In the genomic region with DNA sequence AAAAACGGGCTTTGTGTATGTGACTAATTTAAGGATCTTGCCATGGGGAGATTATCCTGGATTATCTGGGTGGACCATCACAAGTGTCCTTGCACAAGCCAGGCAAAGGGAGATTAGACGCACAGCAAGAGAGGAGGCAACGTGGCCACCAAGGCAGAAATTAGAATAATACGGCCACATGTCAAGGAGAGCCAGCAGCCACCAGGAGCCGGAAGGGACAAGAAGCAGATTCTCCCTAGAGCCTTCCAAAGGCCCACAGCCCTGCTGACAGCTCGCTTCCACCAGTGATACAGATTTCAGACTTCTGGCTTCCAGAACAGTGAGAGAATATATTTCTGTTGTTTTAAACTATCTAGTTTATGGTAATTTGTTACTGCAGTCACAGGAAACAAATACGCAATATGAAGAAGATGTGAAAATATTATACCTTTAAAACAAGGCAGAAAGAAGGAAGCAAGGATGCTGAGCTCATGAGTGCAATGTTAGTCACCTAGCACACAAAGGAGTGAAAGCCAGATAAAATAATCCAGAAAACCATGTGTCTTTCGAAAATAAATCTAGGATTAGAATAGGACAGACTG, we compare ENCODE assay signal across 10 cellular contexts. TPM values are rescaled to one million over a fixed set of nuclear protein-coding genes. Genes with fewer than 3 reads are reported as not detected.
DNase-seq lines count a peak whose midpoint lies in the region; ATAC-seq and TF ChIP-seq lines count a peak whose summit lies in the region.
"Had no signal": no experiment of that assay in that cellular context is flagged by ENCODE, and none has a peak within 500 bp of the region (broad histone marks: within the 10 kb centered on the region; RNA-seq: fewer than 3 reads in every experiment).

No MANE protein-coding gene starts in this region.

- WGBS in H9 (ENCODE audit: extremely low coverage, insufficient read length, low lambda C conversion rate) = no CpG with 5 or more reads among the region's 8 CpGs

- H3K27me3 ChIP-seq in parathyroid adenoma (ENCODE audit: control insufficient read depth, insufficient read depth, low read length) (no peaks in the 10 kb centered on the region), H9 (ENCODE audit: insufficient read depth, low read length) (no peaks in the 10 kb centered on the region)

- H3K9me3 Mint-ChIP-seq in H9 = peaks cover 10 to 15% of the 10 kb centered on the region in 2 experiments
- H3K9me3 Mint-ChIP-seq: naive thymus-derived CD8-positive, alpha-beta T cell had no signal

- H2BK120ac ChIP-seq in H9 (ENCODE audit: low read depth, low read length, poor library complexity, severe bottlenecking) = no peak overlapping the region

- no peak overlapping the region for H3K56ac ChIP-seq in H9 (ENCODE audit: insufficient read length, low read depth, low read length)

- peak; percentile 68 for DNase-seq in Daoy (ENCODE audit: low read depth)
- DNase-seq in RPMI7951 (ENCODE audit: low read depth) = peak; percentile 42
- DNase-seq in ureter (ENCODE audit: low spot score) = no peak
- no peak for DNase-seq in H9
- DNase-seq: activated CD4-positive, alpha-beta T cell treated with anti-CD3 and anti-CD28 coated beads, Interleukin-2, amount 50 U/mL, for 4 hours; naive thymus-derived CD8-positive, alpha-beta T cell had no signal

- no peak overlapping the region for H3K4me3 Mint-ChIP-seq in H9
- H3K4me3 Mint-ChIP-seq: naive thymus-derived CD8-positive, alpha-beta T cell had no signal

- H3K23ac ChIP-seq in H9 (ENCODE audit: insufficient read length, low read depth, low read length) = no peak overlapping the region

- no peaks in the 10 kb centered on the region for H4K20me1 ChIP-seq in H9 (ENCODE audit: control insufficient read depth, insufficient read depth, insufficient read length)

- ATAC-seq in esophagus mucosa = peak; percentile 6
- no peak for ATAC-seq in HG03175 (IDR thresholded peaks at IDR 0.05; ENCODE audit: unreplicated experiment)
- no peak for ATAC-seq in GM18505 (IDR thresholded peaks at IDR 0.05; ENCODE audit: unreplicated experiment)
- ATAC-seq: naive thymus-derived CD8-positive, alpha-beta T cell had no signal

- H4K8ac ChIP-seq in H9 (replicated peaks; ENCODE audit: insufficient read length, low read depth, low read length) = no peak overlapping the region

- peaks cover 2% of the 10 kb centered on the region; the same call in 1 of the 2 replicates for H3K27me3 Mint-ChIP-seq in H9 (ENCODE audit: low read depth)
- H3K27me3 Mint-ChIP-seq: naive thymus-derived CD8-positive, alpha-beta T cell had no signal

- H3K9ac ChIP-seq in parathyroid adenoma (no peak overlapping the region), H9 (ENCODE audit: extremely low read depth, insufficient read length, low read length) (no peak overlapping the region)

- no peaks in the 10 kb centered on the region for H3K79me1 ChIP-seq in H9 (ENCODE audit: insufficient read depth, low read depth, low read length, poor library complexity, severe bottlenecking)

- TF ChIP-seq POLR2A in GM18505 (IDR thresholded peaks at IDR 0.05; ENCODE audit: borderline replicate concordance, extremely low read depth, insufficient read depth, insufficient read length) = no peak

- no peak overlapping the region for H4K5ac ChIP-seq in H9 (ENCODE audit: insufficient read length, low read depth, low read length)

- no peak overlapping the region for H2BK12ac ChIP-seq in H9 (ENCODE audit: insufficient read length, low read depth, low read length)

- H3K36me3 ChIP-seq in parathyroid adenoma (ENCODE audit: control insufficient read depth, insufficient read depth, low read length) = no peaks in the 10 kb centered on the region

- peaks cover 13 to 29% of the 10 kb centered on the region in 2 experiments for H3K4me1 Mint-ChIP-seq in H9

- no peak overlapping the region for H2BK20ac ChIP-seq in H9 (ENCODE audit: low read depth, low read length, poor library complexity, severe bottlenecking)

- H2AFZ ChIP-seq in parathyroid adenoma (peak overlapping the region; percentile 3), H9 (ENCODE audit: low read length) (no peak overlapping the region)

- H3T11ph ChIP-seq in H9 (ENCODE audit: low read length) = no peak overlapping the region

- H2BK5ac ChIP-seq in H9 (ENCODE audit: insufficient read length, low read length) = no peak overlapping the region

- peaks cover 9 to 14% (median 10%) of the 10 kb centered on the region in 3 experiments; a peak in 6 of 7 replicates for H3K36me3 Mint-ChIP-seq in H9 (ENCODE audit: insufficient read depth in 1 of 3, low read depth in 3 of 3)
- H3K36me3 Mint-ChIP-seq: naive thymus-derived CD8-positive, alpha-beta T cell had no signal

- H3K27ac ChIP-seq in parathyroid adenoma (no peak overlapping the region), H9 (ENCODE audit: insufficient read length, low read depth, low read length) (no peak overlapping the region)

- H3K4me3 ChIP-seq in parathyroid adenoma (ENCODE audit: low read depth, low read length) = no peak overlapping the region

- no peak overlapping the region for H3K18ac ChIP-seq in H9 (ENCODE audit: insufficient read length, low read depth, low read length)

- no peak overlapping the region for H3K4me2 ChIP-seq in parathyroid adenoma (ENCODE audit: low read length)
- no peak overlapping the region for H3K4me2 ChIP-seq in H9 (ENCODE audit: insufficient read depth, insufficient read length, low read length)

- H3K9me3 ChIP-seq in parathyroid adenoma (ENCODE audit: control insufficient read depth, low read length) (no peaks in the 10 kb centered on the region), H9 (ENCODE audit: control insufficient read depth, low read depth, low read length) (no peaks in the 10 kb centered on the region)

- no peak overlapping the region for H2AK5ac ChIP-seq in H9 (ENCODE audit: insufficient read length, low read length)

- H3K4me1 ChIP-seq in parathyroid adenoma = no peaks in the 10 kb centered on the region
- no peaks in the 10 kb centered on the region for H3K4me1 ChIP-seq in H9 (ENCODE audit: insufficient read depth, low read length)

- no peaks in the 10 kb centered on the region for H3K23me2 ChIP-seq in H9 (ENCODE audit: insufficient read length, low read depth, low read length, poor library complexity, severe bottlenecking)

- no peak overlapping the region for H3K4ac ChIP-seq in H9 (ENCODE audit: low read depth, low read length)

- no peak for TF ChIP-seq CTCF in parathyroid adenoma (IDR thresholded peaks at IDR 0.05)
- TF ChIP-seq CTCF in H9 (conservative IDR thresholded peaks at IDR 0.05) = no peak

- no peak overlapping the region; a peak in 1 of 7 replicates for H3K27ac Mint-ChIP-seq in H9

- H4K91ac ChIP-seq in H9 (ENCODE audit: insufficient read length, low read depth, low read length) = no peak overlapping the region

- H2BK15ac ChIP-seq in H9 (ENCODE audit: low read depth, low read length) = no peak overlapping the region

- H3K79me2 ChIP-seq in parathyroid adenoma (no peaks in the 10 kb centered on the region), H9 (ENCODE audit: insufficient read depth, low read length) (no peaks in the 10 kb centered on the region)

- no peak overlapping the region for H3K14ac ChIP-seq in H9 (ENCODE audit: insufficient read depth, low read length)

RNA-seq across cellular contexts. Expression of a gene that starts 28.7 kb away (rescaled TPM):
- 154 and 185 TPM in 2 replicates for total RNA-seq in Daoy (2014; rRNA removed; shearing (Covaris generic))
- 6.8 and 8.6 TPM in 2 replicates for total RNA-seq in RPMI7951 (2014; rRNA removed; shearing (Covaris generic))
- 12.0 TPM for total RNA-seq in esophagus mucosa
- 16.8 TPM for total RNA-seq in ureter
- total RNA-seq in H9 (2021) = 22.4 and 23.0 TPM in 2 replicates

RNA-seq across cellular contexts. Expression of a gene that starts 59.7 kb away (rescaled TPM):
- total RNA-seq in Daoy (2014; rRNA removed; shearing (Covaris generic)) = 0.46 TPM in 1 of 2 replicates, not detected in the other
- 0.48 TPM in 1 of 2 replicates, not detected in the other for total RNA-seq in RPMI7951 (2014; rRNA removed; shearing (Covaris generic))
- total RNA-seq in esophagus mucosa (0.40 TPM), ureter (not detected), H9 (2021) (not detected in 2 replicates)
- total RNA-seq: naive thymus-derived CD8-positive, alpha-beta T cell had no signal

Comparison
In these comparisons a context has a peak if more than half of its experiments do, and no peak if none do; other contexts are left out.
1. DNase-seq: peak in Daoy (single experiment) and RPMI7951 (single experiment); none in ureter (single experiment) and H9 (single experiment).